12 cellular contexts compared by ENCODE assay signal in the genomic region with DNA sequence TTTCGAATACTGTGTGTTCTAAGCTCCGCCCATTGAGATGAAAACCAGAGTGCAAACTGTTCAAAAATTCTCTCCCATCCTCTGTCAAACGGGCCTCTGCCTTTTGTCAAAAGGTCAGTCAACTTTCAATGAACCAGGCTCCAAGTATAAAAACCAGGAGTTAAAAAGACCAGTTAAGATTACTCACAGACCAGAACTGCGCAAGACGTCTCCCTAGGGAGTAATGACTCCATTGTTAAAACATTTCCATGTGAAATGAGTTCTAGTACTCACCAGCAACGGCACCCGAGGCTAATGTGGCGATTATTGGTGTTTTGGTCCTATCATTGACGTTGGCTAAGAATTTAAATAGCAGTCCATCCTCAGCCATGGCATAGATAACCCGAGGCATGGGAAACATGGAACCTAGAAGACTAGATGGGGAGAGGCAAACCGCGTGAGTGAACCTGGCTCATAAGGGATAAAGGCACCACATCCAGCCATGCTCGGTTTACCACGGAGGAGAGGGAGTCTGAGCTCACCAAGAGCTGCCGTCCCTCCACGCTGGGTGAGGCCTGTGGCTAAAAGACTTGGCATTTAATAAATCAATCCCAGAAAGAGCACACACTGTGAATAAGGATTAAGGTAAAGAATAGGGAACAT.
A peak's percentile ranks its signal among the peaks of the same experiment; 100 is the strongest.
DNase-seq lines count a peak whose midpoint lies in the region; ATAC-seq, FAIRE-seq and TF ChIP-seq lines count a peak whose summit lies in the region.
"Had no signal": no experiment of that assay in that cellular context is flagged by ENCODE, and none has a peak within 500 bp of the region (broad histone marks: within the 10 kb centered on the region; RNA-seq: fewer than 3 reads in every experiment).

No MANE protein-coding gene starts in this region.

- H3K9me3 ChIP-seq in endothelial cell of umbilical vein (replicated peaks; ENCODE audit: control insufficient read depth, insufficient read depth, low read length) = no peaks in the 10 kb centered on the region

- POLR2A ChIA-PET in endothelial cell of umbilical vein (lab: Charles Lee) = no interaction called here

- no peaks in the 10 kb centered on the region for H3K4me1 Mint-ChIP-seq in CD14-positive monocyte

- H3K4me1 ChIP-seq in endothelial cell of umbilical vein (ENCODE audit: control insufficient read depth, extremely low read depth, insufficient read depth, low read length) = peaks cover 34% of the 10 kb centered on the region

- intact Hi-C loops in endothelial cell of umbilical vein (cut with micrococcal nuclease) = loop anchor here (5.0 kb wide), 1 partner anchor 70 kb away; no protein-coding TSS in a partner anchor
- intact Hi-C loops in CD14-positive monocyte (cut with micrococcal nuclease) = no loop called here

- H3K9me1 ChIP-seq in endothelial cell of umbilical vein (replicated peaks; ENCODE audit: control insufficient read depth, extremely low read depth, insufficient read depth, low read length) = no peaks in the 10 kb centered on the region

- no peak for TF ChIP-seq POLR2A in endothelial cell of umbilical vein (IDR thresholded peaks at IDR 0.05; ENCODE audit: low read depth, low read length)

- H2AFZ ChIP-seq in endothelial cell of umbilical vein (ENCODE audit: low read depth, low read length) = no peak overlapping the region

- no peaks in the 10 kb centered on the region for H3K9me3 Mint-ChIP-seq in CD14-positive monocyte

- dilution Hi-C loops in endothelial cell of umbilical vein (cut with MboI; ENCODE audit: extremely low pct_ligation_motif_present, low sequenced_read_pairs) = no loop called here

- peak; percentile 12 for FAIRE-seq in endothelial cell of umbilical vein (lab: Jason Lieb, UNC)

- no peaks in the 10 kb centered on the region for H3K27me3 ChIP-seq in endothelial cell of umbilical vein (ENCODE audit: control insufficient read depth in 2 of 2, insufficient read depth in 2 of 2, low read length in 2 of 2)

- no TSS peak for BruUV-seq in endothelial cell of umbilical vein (replicated peaks; lab: Mats Ljungman, UMichigan)

- no peak for TF ChIP-seq CTCF in endothelial cell of umbilical vein (IDR thresholded peaks at IDR 0.05; ENCODE audit: extremely low read depth in 1 of 2, insufficient read depth in 1 of 2, low read depth in 1 of 2, low read length in 2 of 2)
- TF ChIP-seq CTCF in CD14-positive monocyte (IDR thresholded peaks at IDR 0.05) = no peak

- H3K79me2 ChIP-seq in endothelial cell of umbilical vein (ENCODE audit: control insufficient read depth, insufficient read depth, low read length) = peaks cover 15% of the 10 kb centered on the region

- ATAC-seq in HG02852 (IDR thresholded peaks at IDR 0.05; ENCODE audit: unreplicated experiment) (no peak), GM18861 (IDR thresholded peaks at IDR 0.05; ENCODE audit: unreplicated experiment) (no peak)
- ATAC-seq: HCT116 had no signal

- DNase-seq in A172 (ENCODE audit: low spot score) (peak; percentile 92), LHCN-M2 (ENCODE audit: low read depth) (peak; percentile 98), endothelial cell of umbilical vein (ENCODE audit: low read depth, low spot score) (no peak), myocyte (ENCODE audit: low read depth) (peak; percentile 82), CD14-positive monocyte (ENCODE audit: low spot score) (no peak), SK-N-DZ (ENCODE audit: low spot score) (no peak)
- DNase-seq: ACHN, NCI-H69 had no signal

- peaks cover 0 to 2% (median 0%) of the 10 kb centered on the region in 3 donors for H3K27me3 Mint-ChIP-seq in CD14-positive monocyte (ENCODE audit: low read depth in 3 of 3)
- H3K27me3 Mint-ChIP-seq: progenitor cell of endocrine pancreas had no signal

- H3K36me3 ChIP-seq in endothelial cell of umbilical vein (ENCODE audit: control insufficient read depth in 2 of 2, extremely low read depth in 1 of 2, insufficient read depth in 2 of 2, low read length in 2 of 2) = peaks cover 14 to 20% of the 10 kb centered on the region in 2 experiments

- H3K4me3 Mint-ChIP-seq in CD14-positive monocyte = no peak overlapping the region

- peaks cover 67 to 71% of the 10 kb centered on the region in 2 donors for H3K36me3 Mint-ChIP-seq in CD14-positive monocyte

- H4K20me1 ChIP-seq in endothelial cell of umbilical vein (replicated peaks; ENCODE audit: control insufficient read depth, extremely low read depth, insufficient read depth, low read length) = no peaks in the 10 kb centered on the region

- no peak overlapping the region for H3K4me2 ChIP-seq in endothelial cell of umbilical vein (ENCODE audit: insufficient read depth, low read length)

- CTCF ChIA-PET in endothelial cell of umbilical vein (lab: Charles Lee) = interaction anchor here (0.8 kb wide), 1 partner anchor 42 kb away, joined by 3 read pairs; no protein-coding TSS in a partner anchor

- H3K9ac ChIP-seq in endothelial cell of umbilical vein (replicated peaks; ENCODE audit: extremely low read depth, insufficient read depth, low read length) = no peak overlapping the region

- no peak overlapping the region for H3K4me3 ChIP-seq in endothelial cell of umbilical vein (replicated peaks in 1 of 3; ENCODE audit: insufficient read depth in 1 of 3, low read depth in 1 of 3, low read length in 3 of 3)

- H3K27ac ChIP-seq in endothelial cell of umbilical vein (ENCODE audit: insufficient read depth, low read depth, low read length) = no peak overlapping the region

- no peak overlapping the region for H3K27ac Mint-ChIP-seq in CD14-positive monocyte
- H3K27ac Mint-ChIP-seq: progenitor cell of endocrine pancreas had no signal

TF ChIP-seq in endothelial cell of umbilical vein, 7 proteins besides CTCF, POLR2A, EP300 and RAD21:
- TF ChIP-seq JUN (IDR thresholded peaks at IDR 0.05; ENCODE audit: borderline replicate concordance, insufficient read depth, insufficient read length, low read depth) (no peak), FOS (IDR thresholded peaks at IDR 0.05; ENCODE audit: borderline replicate concordance, insufficient read depth, low read length) (no peak), EZH2 (IDR thresholded peaks at IDR 0.05; ENCODE audit: borderline replicate concordance, low read depth, low read length, severe bottlenecking) (no peak), GATA2 (IDR thresholded peaks at IDR 0.05; ENCODE audit: insufficient read depth, insufficient read length, low read depth, low read length) (no peak), POLR2AphosphoS5 (IDR thresholded peaks at IDR 0.05; ENCODE audit: insufficient read depth, low read depth, low read length) (no peak), MYC (IDR thresholded peaks at IDR 0.05; ENCODE audit: low read depth, low read length) (no peak)
- TF ChIP-seq, protein P1, sequence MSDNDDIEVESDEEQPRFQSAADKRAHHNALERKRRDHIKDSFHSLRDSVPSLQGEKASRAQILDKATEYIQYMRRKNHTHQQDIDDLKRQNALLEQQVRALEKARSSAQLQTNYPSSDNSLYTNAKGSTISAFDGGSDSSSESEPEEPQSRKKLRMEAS (IDR thresholded peaks at IDR 0.05; ENCODE audit: insufficient read depth, insufficient read length) = no peak

Comparison
In these comparisons a context has a peak if more than half of its experiments do, and no peak if none do; other contexts are left out.
1. DNase-seq: peak in A172 (single experiment), LHCN-M2 (single experiment) and myocyte (single experiment); none in endothelial cell of umbilical vein (single experiment), CD14-positive monocyte (single experiment) and SK-N-DZ (single experiment).